In the genomic region with DNA sequence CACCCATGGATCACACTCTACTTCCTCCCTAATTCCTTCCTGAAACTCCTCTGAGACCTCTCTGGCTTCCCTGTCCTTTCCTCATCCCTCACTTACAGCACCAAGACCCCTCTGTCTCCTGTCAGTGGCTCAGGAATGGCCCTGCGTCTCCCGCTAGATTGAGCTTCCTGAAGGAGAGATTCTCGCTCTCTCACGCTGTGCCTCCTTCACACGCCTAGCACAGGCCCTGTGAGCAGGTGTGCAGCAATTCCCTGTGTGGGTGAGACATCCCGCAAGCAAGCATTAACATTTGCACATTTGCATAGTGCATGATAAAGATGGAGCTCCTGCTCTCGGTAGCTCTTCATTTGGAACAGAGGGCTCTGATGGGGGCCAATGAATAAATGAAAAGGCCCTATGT, we compare ENCODE assay signal across 22 cellular contexts.
DNase-seq lines count a peak whose midpoint lies in the region; ATAC-seq and TF ChIP-seq lines count a peak whose summit lies in the region.
"Had no signal": no experiment of that assay in that cellular context is flagged by ENCODE, and none has a peak within 500 bp of the region (broad histone marks: within the 10 kb centered on the region; RNA-seq: fewer than 3 reads in every experiment).

No MANE protein-coding gene starts in this region.

- H3K4me1 ChIP-seq in Karpas-422 (ENCODE audit: low read length) (peaks cover 11% of the 10 kb centered on the region), neural progenitor cell (peaks cover 3% of the 10 kb centered on the region), tibial artery (peaks cover 4 to 69% (median 52%) of the 10 kb centered on the region in 4 donors), PC-3 (ENCODE audit: insufficient read depth, low read length) (peaks cover 26% of the 10 kb centered on the region)
- H3K4me1 ChIP-seq: Caco-2 had no signal

- no peaks in the 10 kb centered on the region for H3K36me3 ChIP-seq in Karpas-422 (ENCODE audit: insufficient read depth, low read length)
- H3K36me3 ChIP-seq in neural progenitor cell = no peaks in the 10 kb centered on the region
- no peaks in the 10 kb centered on the region for H3K36me3 ChIP-seq in tibial artery
- H3K36me3 ChIP-seq in PC-3 (ENCODE audit: low read depth, low read length) = no peaks in the 10 kb centered on the region
- H3K36me3 ChIP-seq: lower lobe of right lung, MG63 had no signal

- ATAC-seq in PC-3 = no peak
- ATAC-seq: activated CD4-positive, CD25-positive, alpha-beta regulatory T cell treated with anti-CD3 and anti-CD28 coated beads, Interleukin-2, amount 50 U/mL, for 24 hours; activated CD8-positive, alpha-beta T cell treated with anti-CD3 and anti-CD28 coated beads for 36 hours; natural killer cell; stimulated activated naive B cell treated with anti-CD40 and anti-IgM and Interleukin-4, amounts not matched to agents 10 μg/mL and 1 μg/mL and 100 μg/mL, for 72 hours had no signal

- H3K9me2 ChIP-seq in Karpas-422 (replicated peaks; ENCODE audit: insufficient read depth, low read length) = no peaks in the 10 kb centered on the region
- no peaks in the 10 kb centered on the region for H3K9me2 ChIP-seq in PC-3 (replicated peaks; ENCODE audit: low read length)

- peaks cover 0 to 5% (median 0%) of the 10 kb centered on the region in 5 experiments for H3K9me3 Mint-ChIP-seq in brain
- H3K9me3 Mint-ChIP-seq in neural progenitor cell = peaks cover 4% of the 10 kb centered on the region
- H3K9me3 Mint-ChIP-seq: activated CD8-positive, alpha-beta T cell treated with anti-CD3 and anti-CD28 coated beads for 36 hours; activated naive CD8-positive, alpha-beta T cell treated with anti-CD3 and anti-CD28 coated beads for 36 hours; natural killer cell; stimulated activated naive B cell treated with anti-CD40 and anti-IgM and Interleukin-4, amounts not matched to agents 10 μg/mL and 1 μg/mL and 100 μg/mL, for 72 hours had no signal

- no peaks in the 10 kb centered on the region for H3K36me3 Mint-ChIP-seq in brain
- H3K36me3 Mint-ChIP-seq in neural progenitor cell = no peaks in the 10 kb centered on the region
- H3K36me3 Mint-ChIP-seq: activated naive CD8-positive, alpha-beta T cell treated with anti-CD3 and anti-CD28 coated beads for 36 hours; natural killer cell; stimulated activated naive B cell treated with anti-CD40 and anti-IgM and Interleukin-4, amounts not matched to agents 10 μg/mL and 1 μg/mL and 100 μg/mL, for 72 hours had no signal

- H3K9me3 ChIP-seq in Karpas-422 (ENCODE audit: low read length) (no peaks in the 10 kb centered on the region), neural progenitor cell (ENCODE audit: low read depth) (no peaks in the 10 kb centered on the region), tibial artery (no peaks in the 10 kb centered on the region), PC-3 (ENCODE audit: low read length) (no peaks in the 10 kb centered on the region)
- H3K9me3 ChIP-seq: lower lobe of right lung, MG63 had no signal

- no peak overlapping the region for H3K27ac ChIP-seq in Karpas-422 (ENCODE audit: low read length)
- no peak overlapping the region for H3K27ac ChIP-seq in neural progenitor cell
- H3K27ac ChIP-seq in tibial artery = peak overlapping the region; percentile 80 to 86
- no peak overlapping the region for H3K27ac ChIP-seq in PC-3 (ENCODE audit: low read length)
- H3K27ac ChIP-seq: C4-2B, lower lobe of right lung had no signal

- H3K27ac Mint-ChIP-seq in brain (peak overlapping the region in 3 of 5 experiments; percentile 59 to 93 (median 68)), neural progenitor cell (peak overlapping the region; percentile 4)
- H3K27ac Mint-ChIP-seq: activated CD8-positive, alpha-beta T cell treated with anti-CD3 and anti-CD28 coated beads for 36 hours; activated naive CD8-positive, alpha-beta T cell treated with anti-CD3 and anti-CD28 coated beads for 36 hours; natural killer cell; stimulated activated naive B cell treated with anti-CD40 and anti-IgM and Interleukin-4, amounts not matched to agents 10 μg/mL and 1 μg/mL and 100 μg/mL, for 72 hours had no signal

- H3K27me3 ChIP-seq in Karpas-422 (ENCODE audit: low read length) = no peaks in the 10 kb centered on the region
- no peaks in the 10 kb centered on the region for H3K27me3 ChIP-seq in neural progenitor cell
- no peaks in the 10 kb centered on the region for H3K27me3 ChIP-seq in tibial artery
- no peaks in the 10 kb centered on the region for H3K27me3 ChIP-seq in PC-3 (ENCODE audit: low read length)
- H3K27me3 ChIP-seq: MG63 had no signal

- intact Hi-C loops in tibial artery (cut with DNase I; ENCODE audit: low total_unique reads) (no loop called here), PC-3 (cut with micrococcal nuclease) (no loop called here)

- CTCF ChIA-PET in PC-3 (lab: Charles Lee) = no interaction called here

- H3K4me2 ChIP-seq in Karpas-422 (ENCODE audit: low read depth, low read length, poor library complexity, severe bottlenecking) (peak overlapping the region; percentile 11), neural progenitor cell (no peak overlapping the region), PC-3 (ENCODE audit: low read length) (no peak overlapping the region)

- POLR2A ChIA-PET in PC-3 (lab: Charles Lee; ENCODE audit: unreplicated experiment) = no interaction called here

- H3K4me3 ChIP-seq in Karpas-422 (ENCODE audit: low read length) (no peak overlapping the region), neural progenitor cell (no peak overlapping the region), tibial artery (no peak overlapping the region), PC-3 (ENCODE audit: low read length) (no peak overlapping the region)
- H3K4me3 ChIP-seq: K562, lower lobe of right lung, MG63 had no signal

- H3K4me3 Mint-ChIP-seq in brain = peak overlapping the region in 1 of 5 experiments; percentile 3
- no peak overlapping the region for H3K4me3 Mint-ChIP-seq in neural progenitor cell
- H3K4me3 Mint-ChIP-seq: activated CD8-positive, alpha-beta T cell treated with anti-CD3 and anti-CD28 coated beads for 36 hours; activated naive CD8-positive, alpha-beta T cell treated with anti-CD3 and anti-CD28 coated beads for 36 hours; natural killer cell; stimulated activated naive B cell treated with anti-CD40 and anti-IgM and Interleukin-4, amounts not matched to agents 10 μg/mL and 1 μg/mL and 100 μg/mL, for 72 hours had no signal

- no peaks in the 10 kb centered on the region for H4K20me1 ChIP-seq in Karpas-422 (ENCODE audit: insufficient read depth, low read depth, low read length)
- H4K20me1 ChIP-seq in neural progenitor cell (ENCODE audit: low read depth) = no peaks in the 10 kb centered on the region
- H4K20me1 ChIP-seq in PC-3 (ENCODE audit: low read length) = no peaks in the 10 kb centered on the region

- TF ChIP-seq CTCF in brain (conservative IDR thresholded peaks at IDR 0.05) (no peak), neural progenitor cell (IDR thresholded peaks at IDR 0.05) (no peak), tibial artery (IDR thresholded peaks at IDR 0.05) (no peak), PC-3 (conservative IDR thresholded peaks at IDR 0.05; ENCODE audit: low read depth, low read length) (no peak)

- no peaks in the 10 kb centered on the region for H3K79me2 ChIP-seq in Karpas-422 (ENCODE audit: low read length)
- H3K79me2 ChIP-seq in neural progenitor cell (ENCODE audit: low read depth) = no peaks in the 10 kb centered on the region
- no peaks in the 10 kb centered on the region for H3K79me2 ChIP-seq in PC-3 (ENCODE audit: low read length)

- H3K27me3 Mint-ChIP-seq in brain (peaks cover 3% of the 10 kb centered on the region), neural progenitor cell (ENCODE audit: insufficient read depth, low read depth) (no peaks in the 10 kb centered on the region)
- H3K27me3 Mint-ChIP-seq: stimulated activated naive B cell treated with anti-CD40 and anti-IgM and Interleukin-4, amounts not matched to agents 10 μg/mL and 1 μg/mL and 100 μg/mL, for 72 hours had no signal

- no peak for DNase-seq in Karpas-422
- DNase-seq in neural progenitor cell (ENCODE audit: low spot score) = no peak
- DNase-seq in tibial artery = no peak
- DNase-seq in activated naive CD4-positive, alpha-beta T cell treated with anti-CD3 and anti-CD28 coated beads, Interleukin-2, amount 50 U/mL, for 16 hours = no peak
- DNase-seq in PC-3 = no peak
- no peak for DNase-seq in D341Med (ENCODE audit: low spot score)
- DNase-seq: activated CD8-positive, alpha-beta T cell treated with anti-CD3 and anti-CD28 coated beads for 36 hours; activated naive CD8-positive, alpha-beta T cell treated with anti-CD3 and anti-CD28 coated beads for 36 hours; Caco-2; DND-41; natural killer cell; NCI-H2029 treated with DMSO at 0.1 percent for 48 hours; NCI-H748 treated with DMSO at 0.1 percent for 48 hours; stimulated activated CD4-positive, alpha-beta T cell treated with anti-CD3 and anti-CD28 coated beads, Interleukin-15, amount 100 ng/mL, for 24 hours; stimulated activated naive B cell treated with anti-CD40 and anti-IgM and Interleukin-4, amounts not matched to agents 10 μg/mL and 1 μg/mL and 100 μg/mL, for 72 hours; T-helper 1 cell had no signal

- no TSS peak for BruUV-seq in PC-3 (replicated peaks; lab: Mats Ljungman, UMichigan)

- H2AFZ ChIP-seq in Karpas-422 (ENCODE audit: low read length) (no peak overlapping the region), neural progenitor cell (replicated peaks) (no peak overlapping the region), PC-3 (ENCODE audit: low read length) (no peak overlapping the region)

- peaks cover 28% of the 10 kb centered on the region for H3K4me1 Mint-ChIP-seq in brain
- H3K4me1 Mint-ChIP-seq in neural progenitor cell = peaks cover 3% of the 10 kb centered on the region
- H3K4me1 Mint-ChIP-seq: activated naive CD8-positive, alpha-beta T cell treated with anti-CD3 and anti-CD28 coated beads for 36 hours; natural killer cell; stimulated activated naive B cell treated with anti-CD40 and anti-IgM and Interleukin-4, amounts not matched to agents 10 μg/mL and 1 μg/mL and 100 μg/mL, for 72 hours had no signal

- H3K9ac ChIP-seq in Karpas-422 (ENCODE audit: low read length) (no peak overlapping the region), neural progenitor cell (no peak overlapping the region), PC-3 (ENCODE audit: low read length) (no peak overlapping the region)

- H3F3A ChIP-seq in neural progenitor cell (ENCODE audit: low read depth) (no peaks in the 10 kb centered on the region), PC-3 (ENCODE audit: low read length, unreplicated experiment) (peaks cover 3% of the 10 kb centered on the region)

Comparison
In these comparisons a context has a peak if more than half of its experiments do, and no peak if none do; other contexts are left out.
1. H3K27ac ChIP-seq: peak in tibial artery (2 of 2); none in Karpas-422 (single experiment), neural progenitor cell (single experiment) and PC-3 (single experiment).